In genomic region chr17:41519501-41520224, GRCh38 we compare ENCODE assay signal across 1 cellular context.
TF ChIP-seq lines count a peak whose summit lies in the region.

No MANE protein-coding gene starts in this region.

TF ChIP-seq in H1, 55 proteins besides CTCF, POLR2A, EP300 and RAD21:
- TF ChIP-seq ASH2L (IDR thresholded peaks at IDR 0.05; ENCODE audit: low read length), result peak; percentile 19
- no peak for TF ChIP-seq BACH1 (IDR thresholded peaks at IDR 0.05; ENCODE audit: low read length)
- no peak for TF ChIP-seq SP1 (IDR thresholded peaks at IDR 0.05; ENCODE audit: low read depth, low read length)
- TF ChIP-seq NRF1 (IDR thresholded peaks at IDR 0.05; ENCODE audit: low read depth, low read length), result no peak
- no peak for TF ChIP-seq RFX5 (IDR thresholded peaks at IDR 0.05; ENCODE audit: borderline replicate concordance, low read depth, low read length)
